20 cellular contexts compared by ENCODE assay signal in genomic region chr21:34981793-34982192, GRCh38.
DNase-seq lines count a peak whose midpoint lies in the region; ATAC-seq and TF ChIP-seq lines count a peak whose summit lies in the region.
"Had no signal": no experiment of that assay in that cellular context is flagged by ENCODE, and none has a peak within 500 bp of the region (broad histone marks: within the 10 kb centered on the region; RNA-seq: fewer than 3 reads in every experiment).

No MANE protein-coding gene starts in this region.

- H3K4me1 ChIP-seq in CD4-positive, CD25-positive, alpha-beta regulatory T cell (ENCODE audit: control insufficient read depth, insufficient read depth, low read length, poor library complexity, severe bottlenecking), result peaks cover 57% of the 10 kb centered on the region
- peaks cover 81% of the 10 kb centered on the region for H3K4me1 ChIP-seq in CD4-positive, alpha-beta memory T cell (ENCODE audit: insufficient read depth, low read length)
- H3K4me1 ChIP-seq in mesenchymal stem cell (ENCODE audit: control insufficient read depth, insufficient read depth, low read depth, low read length), result peaks cover 4% of the 10 kb centered on the region
- H3K4me1 ChIP-seq: thyroid gland had no signal

- H4K91ac ChIP-seq in mesenchymal stem cell (ENCODE audit: low read length), result no peak overlapping the region

- H3K79me1 ChIP-seq in mesenchymal stem cell (replicated peaks; ENCODE audit: low read length, poor library complexity, severe bottlenecking), result peaks cover 6% of the 10 kb centered on the region

- H3K27ac ChIP-seq in CD4-positive, CD25-positive, alpha-beta regulatory T cell (ENCODE audit: insufficient read depth, low read length, poor library complexity, severe bottlenecking), result no peak overlapping the region
- no peak overlapping the region for H3K27ac ChIP-seq in CD4-positive, alpha-beta memory T cell (ENCODE audit: low read depth, low read length)
- H3K27ac ChIP-seq in mesenchymal stem cell (ENCODE audit: low read length, poor library complexity, severe bottlenecking), result no peak overlapping the region
- H3K27ac ChIP-seq: foreskin keratinocyte, thyroid gland had no signal

- no peaks in the 10 kb centered on the region for H3K27me3 ChIP-seq in CD4-positive, CD25-positive, alpha-beta regulatory T cell (ENCODE audit: control insufficient read depth, insufficient read depth, low read length)
- H3K27me3 ChIP-seq in CD4-positive, alpha-beta memory T cell (ENCODE audit: insufficient read depth, low read length), result no peaks in the 10 kb centered on the region
- no peaks in the 10 kb centered on the region for H3K27me3 ChIP-seq in mesenchymal stem cell (ENCODE audit: control insufficient read depth in 1 of 2, insufficient read depth in 1 of 2, low read length in 2 of 2)
- H3K27me3 ChIP-seq: foreskin keratinocyte, thyroid gland had no signal

- DNase-seq in CD4-positive, CD25-positive, alpha-beta regulatory T cell, result no peak
- no peak for DNase-seq in CD4-positive, alpha-beta memory T cell
- no peak for DNase-seq in activated CD8-positive, alpha-beta T cell treated with anti-CD3 and anti-CD28 coated beads for 36 hours
- DNase-seq in mesenchymal stem cell (no peak), lower leg skin (ENCODE audit: low spot score in 2 of 2) (no peak), dermis blood vessel endothelial cell (no peak)
- DNase-seq: foreskin keratinocyte; KBM-7; MV-4-11; NCI-H1694; NCI-H526; RPMI8226; SK-N-SH; stimulated activated CD4-positive, alpha-beta T cell treated with anti-CD3 and anti-CD28 coated beads, Interleukin-2, amount 100 ng/mL, for 24 hours; stimulated activated naive CD4-positive, alpha-beta T cell; T1000; thyroid gland had no signal

- TF ChIP-seq CTCF in activated CD8-positive, alpha-beta T cell treated with anti-CD3 and anti-CD28 coated beads for 36 hours (IDR thresholded peaks at IDR 0.05), result no peak
- TF ChIP-seq CTCF in lower leg skin (IDR thresholded peaks at IDR 0.05), result no peak

- no peak overlapping the region for H2AK5ac ChIP-seq in mesenchymal stem cell (ENCODE audit: low read length, severe bottlenecking)

- H3K4me2 ChIP-seq in mesenchymal stem cell (ENCODE audit: low read length, poor library complexity, severe bottlenecking), result no peak overlapping the region

- CTCF ChIA-PET in CD4-positive, alpha-beta memory T cell (lab: Charles Lee; ENCODE audit: partially characterized antibody), result interaction anchor here (0.6 to 2.6 kb wide), 3 partner anchors 8 to 65 kb away, joined by 5 to 16 read pairs (median 6); no protein-coding TSS in a partner anchor
- CTCF ChIA-PET in activated CD8-positive, alpha-beta T cell treated with anti-CD3 and anti-CD28 coated beads for 36 hours (lab: Charles Lee), result interaction anchor here (2.1 kb wide), 1 partner anchor 82 kb away, joined by 4 read pairs; no protein-coding TSS in a partner anchor

- intact Hi-C loops in CD4-positive, alpha-beta memory T cell (cut with micrococcal nuclease), result loop anchor here (2.0 to 10.0 kb wide), 2 partner anchors 67 to 243 kb away; partner anchors contain the start of gene RUNX1
- intact Hi-C loops in activated CD8-positive, alpha-beta T cell treated with anti-CD3 and anti-CD28 coated beads for 36 hours (cut with micrococcal nuclease), result loop anchor here (2.0 kb wide), 3 partner anchors 13 to 63 kb away; no protein-coding TSS in a partner anchor
- intact Hi-C loops in lower leg skin (cut with DNase I; ENCODE audit: low total_unique reads), result no loop called here

- H3K18ac ChIP-seq in mesenchymal stem cell (ENCODE audit: low read depth in 1 of 2, low read length in 2 of 2), result peak overlapping the region; percentile 52 to 61

- TF ChIP-seq POLR2A in lower leg skin (IDR thresholded peaks at IDR 0.05), result no peak

- no peak overlapping the region for H3K23ac ChIP-seq in mesenchymal stem cell (ENCODE audit: low read length in 2 of 2)

- peak overlapping the region; percentile 59 to 91 for H2BK12ac ChIP-seq in mesenchymal stem cell (ENCODE audit: low read length in 2 of 2)

- WGBS in mesenchymal stem cell, result over 99% methylated on average over 5 of the region's 7 CpGs
- 90 to 91% methylated on average over 7 of the region's 7 CpGs for WGBS in lower leg skin, 2 donors

- no peak overlapping the region for H2BK120ac ChIP-seq in mesenchymal stem cell (ENCODE audit: low read depth, low read length)

- no peak overlapping the region for H3K14ac ChIP-seq in mesenchymal stem cell (ENCODE audit: low read length in 2 of 2)

- H3K4me3 Mint-ChIP-seq in CD4-positive, CD25-positive, alpha-beta regulatory T cell, result no peak overlapping the region
- peak overlapping the region in 1 of 8 donors; percentile 22 for H3K4me3 Mint-ChIP-seq in CD4-positive, alpha-beta memory T cell
- H3K4me3 Mint-ChIP-seq in activated CD8-positive, alpha-beta T cell treated with anti-CD3 and anti-CD28 coated beads for 36 hours, result no peak overlapping the region
- H3K4me3 Mint-ChIP-seq: WTC11 had no signal

- no peaks in the 10 kb centered on the region for H3K9me3 Mint-ChIP-seq in CD4-positive, CD25-positive, alpha-beta regulatory T cell
- H3K9me3 Mint-ChIP-seq in CD4-positive, alpha-beta memory T cell, result no peaks in the 10 kb centered on the region
- no peaks in the 10 kb centered on the region for H3K9me3 Mint-ChIP-seq in activated CD8-positive, alpha-beta T cell treated with anti-CD3 and anti-CD28 coated beads for 36 hours
- H3K9me3 Mint-ChIP-seq: WTC11 had no signal

- no peak overlapping the region for H2BK5ac ChIP-seq in mesenchymal stem cell (ENCODE audit: low read depth, low read length, poor library complexity, severe bottlenecking)

- H3K9me3 ChIP-seq in CD4-positive, CD25-positive, alpha-beta regulatory T cell (ENCODE audit: control insufficient read depth in 2 of 2, low read length in 2 of 2), result no peaks in the 10 kb centered on the region
- no peaks in the 10 kb centered on the region for H3K9me3 ChIP-seq in CD4-positive, alpha-beta memory T cell (ENCODE audit: control insufficient read depth in 1 of 2, low read length in 2 of 2)
- no peaks in the 10 kb centered on the region for H3K9me3 ChIP-seq in mesenchymal stem cell (ENCODE audit: control insufficient read depth, low read length)
- H3K9me3 ChIP-seq: SK-N-SH, thyroid gland had no signal

- H4K8ac ChIP-seq in mesenchymal stem cell (ENCODE audit: low read length), result no peak overlapping the region

- H3K4me3 ChIP-seq in CD4-positive, CD25-positive, alpha-beta regulatory T cell (ENCODE audit: low read depth, low read length), result no peak overlapping the region
- H3K4me3 ChIP-seq in CD4-positive, alpha-beta memory T cell (ENCODE audit: low read length in 2 of 2), result no peak overlapping the region
- no peak overlapping the region for H3K4me3 ChIP-seq in mesenchymal stem cell (ENCODE audit: insufficient read depth in 1 of 2, low read depth in 1 of 2, low read length in 2 of 2)
- no peak overlapping the region for H3K4me3 ChIP-seq in lower leg skin (ENCODE audit: low read depth, poor library complexity, severe bottlenecking)
- H3K4me3 ChIP-seq: thyroid gland had no signal

- H2BK15ac ChIP-seq in mesenchymal stem cell (ENCODE audit: low read depth, poor library complexity, severe bottlenecking), result peak overlapping the region; percentile 90

- peak overlapping the region in 1 of 2 experiments; percentile 60 for H3K4ac ChIP-seq in mesenchymal stem cell (ENCODE audit: low read depth in 1 of 2, low read length in 2 of 2)

- no peaks in the 10 kb centered on the region for H3K27me3 Mint-ChIP-seq in CD4-positive, CD25-positive, alpha-beta regulatory T cell
- no peaks in the 10 kb centered on the region for H3K27me3 Mint-ChIP-seq in CD4-positive, alpha-beta memory T cell
- no peaks in the 10 kb centered on the region for H3K27me3 Mint-ChIP-seq in activated CD8-positive, alpha-beta T cell treated with anti-CD3 and anti-CD28 coated beads for 36 hours

- H3K36me3 Mint-ChIP-seq in CD4-positive, CD25-positive, alpha-beta regulatory T cell, result peaks cover 38% of the 10 kb centered on the region
- H3K36me3 Mint-ChIP-seq in CD4-positive, alpha-beta memory T cell, result peaks cover 23 to 26% of the 10 kb centered on the region in 2 donors
- no peaks in the 10 kb centered on the region for H3K36me3 Mint-ChIP-seq in activated CD8-positive, alpha-beta T cell treated with anti-CD3 and anti-CD28 coated beads for 36 hours (ENCODE audit: low read depth)
- H3K36me3 Mint-ChIP-seq: WTC11 had no signal

- no peak overlapping the region for H2AFZ ChIP-seq in mesenchymal stem cell (ENCODE audit: low read depth, low read length)

- peak overlapping the region in 2 of 3 donors; percentile 7 to 90 for H3K27ac Mint-ChIP-seq in CD4-positive, CD25-positive, alpha-beta regulatory T cell
- H3K27ac Mint-ChIP-seq in CD4-positive, alpha-beta memory T cell, result peak overlapping the region; percentile 20 to 83 (median 73)
- peak overlapping the region; percentile 84 for H3K27ac Mint-ChIP-seq in activated CD8-positive, alpha-beta T cell treated with anti-CD3 and anti-CD28 coated beads for 36 hours
- H3K27ac Mint-ChIP-seq: progenitor cell of endocrine pancreas, WTC11 had no signal

- ATAC-seq in CD4-positive, CD25-positive, alpha-beta regulatory T cell (ENCODE audit: low read depth in 2 of 2), result no peak
- no peak for ATAC-seq in activated CD8-positive, alpha-beta T cell treated with anti-CD3 and anti-CD28 coated beads for 36 hours
- no peak for ATAC-seq in GM21367 (IDR thresholded peaks at IDR 0.05; ENCODE audit: unreplicated experiment)
- ATAC-seq: foreskin keratinocyte, WTC11 had no signal

- H3K36me3 ChIP-seq in CD4-positive, CD25-positive, alpha-beta regulatory T cell (ENCODE audit: control insufficient read depth, insufficient read depth, low read length), result peaks cover 13% of the 10 kb centered on the region
- H3K36me3 ChIP-seq in CD4-positive, alpha-beta memory T cell (ENCODE audit: insufficient read depth, low read length), result no peaks in the 10 kb centered on the region
- no peaks in the 10 kb centered on the region for H3K36me3 ChIP-seq in mesenchymal stem cell (ENCODE audit: control insufficient read depth in 1 of 2, insufficient read depth in 2 of 2, low read depth in 1 of 2, low read length in 2 of 2)
- H3K36me3 ChIP-seq: thyroid gland had no signal

- no peak overlapping the region for H3K9ac ChIP-seq in mesenchymal stem cell (ENCODE audit: low read length)

- POLR2A ChIA-PET in CD4-positive, alpha-beta memory T cell (lab: Charles Lee; ENCODE audit: partially characterized antibody), result interaction anchor here (1.3 to 5.6 kb wide), 6 partner anchors 18 to 93 kb away, joined by 3 to 51 read pairs (median 6); partner anchors contain the start of gene RUNX1
- POLR2A ChIA-PET in activated CD8-positive, alpha-beta T cell treated with anti-CD3 and anti-CD28 coated beads for 36 hours (lab: Charles Lee), result interaction anchor here (0.9 to 11.7 kb wide), 7 partner anchors 8 to 65 kb away, joined by 3 to 183 read pairs (median 5); partner anchors contain the start of gene RUNX1

- peaks cover 34 to 82% (median 66%) of the 10 kb centered on the region in 4 donors for H3K4me1 Mint-ChIP-seq in CD4-positive, CD25-positive, alpha-beta regulatory T cell
- peaks cover 66 to 82% (median 72%) of the 10 kb centered on the region in 4 donors for H3K4me1 Mint-ChIP-seq in CD4-positive, alpha-beta memory T cell
- H3K4me1 Mint-ChIP-seq in activated CD8-positive, alpha-beta T cell treated with anti-CD3 and anti-CD28 coated beads for 36 hours (ENCODE audit: low read depth), result peaks cover 77% of the 10 kb centered on the region
